Comparison of ENCODE assay signal across 11 cellular contexts in the genomic region with DNA sequence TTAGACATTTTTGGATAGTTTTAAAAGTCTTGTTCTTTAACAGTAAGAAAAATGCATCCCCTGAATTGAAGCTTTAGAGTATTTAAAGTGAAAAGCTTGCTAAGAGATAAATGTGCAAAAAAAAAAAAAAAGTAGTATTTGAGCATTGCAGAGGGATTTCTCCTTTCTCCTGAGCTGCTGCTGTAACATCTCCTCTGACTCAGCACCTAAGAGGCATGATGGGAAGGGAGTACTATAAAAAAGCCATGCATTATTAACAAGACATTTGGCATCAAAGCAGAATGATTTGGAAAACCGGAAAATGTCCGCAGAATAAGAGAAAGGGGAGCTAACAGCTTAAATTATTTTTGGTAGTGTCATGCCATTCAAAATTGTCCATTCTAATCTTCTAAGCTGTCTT. TPM values are rescaled to one million over a fixed set of nuclear protein-coding genes. Genes with fewer than 3 reads are reported as not detected.
DNase-seq lines count a peak whose midpoint lies in the region; ATAC-seq and TF ChIP-seq lines count a peak whose summit lies in the region.
"Had no signal": no experiment of that assay in that cellular context is flagged by ENCODE, and none has a peak within 500 bp of the region (broad histone marks: within the 10 kb centered on the region; RNA-seq: fewer than 3 reads in every experiment).

No MANE protein-coding gene starts in this region.

- intact Hi-C loops in heart right ventricle (cut with DNase I): loop anchor here in 1 of 10 donors (10.0 kb wide), 1 partner anchor 51 kb away; no protein-coding TSS in a partner anchor
- intact Hi-C loops in cardiac septum (cut with DNase I): no loop called here
- intact Hi-C loops in right cardiac atrium (cut with DNase I): no loop called here

- H3K27ac ChIP-seq in heart right ventricle (peak overlapping the region in 6 of 10 donors; percentile 12 to 76 (median 16)), angular gyrus (ENCODE audit: low read depth, low read length) (peak overlapping the region; percentile 74), right cardiac atrium (ENCODE audit: low read length) (no peak overlapping the region)

- DNase-seq in heart right ventricle: no peak
- DNase-seq in cardiac septum (ENCODE audit: low spot score): no peak
- no peak for DNase-seq in right cardiac atrium
- no peak for DNase-seq in COLO668 (lab: John Stamatoyannopoulos, UW; ENCODE audit: unreplicated experiment)
- DNase-seq in stimulated activated CD8-positive, alpha-beta memory T cell treated with anti-CD3 and anti-CD28 coated beads, Interleukin-4, amount 100 ng/mL, for 48 hours: no peak
- no peak for DNase-seq in NCI-H82 treated with DMSO at 0.1 percent for 48 hours (lab: John Stamatoyannopoulos, UW; ENCODE audit: unreplicated experiment)
- DNase-seq: activated naive CD4-positive, alpha-beta T cell treated with Interleukin-2 at 50 U/mL for 16 hours; CD8-positive, alpha-beta T cell; NCI-H146 had no signal

- H3K36me3 ChIP-seq in heart right ventricle: peaks cover 0 to 8% (median 0%) of the 10 kb centered on the region in 9 donors

- H3K27me3 ChIP-seq in heart right ventricle: no peaks in the 10 kb centered on the region
- H3K27me3 ChIP-seq in right cardiac atrium (ENCODE audit: control insufficient read depth, insufficient read depth): no peaks in the 10 kb centered on the region

- ATAC-seq in heart right ventricle (peak in 4 of 8 donors; percentile 42 to 62 (median 50)), right cardiac atrium (peak; percentile 30 to 51), HG02981 (IDR thresholded peaks at IDR 0.05; ENCODE audit: unreplicated experiment) (no peak)
- ATAC-seq: CD8-positive, alpha-beta T cell had no signal

- no peaks in the 10 kb centered on the region for H3K9me3 ChIP-seq in heart right ventricle
- no peaks in the 10 kb centered on the region for H3K9me3 ChIP-seq in right cardiac atrium (ENCODE audit: control insufficient read depth, low read length)

- WGBS in heart right ventricle, 2 donors: 15 to 49% methylated on average over 2 of the region's 2 CpGs
- WGBS in right cardiac atrium: 10% methylated on average over 2 of the region's 2 CpGs

- peaks cover 14 to 92% (median 41%) of the 10 kb centered on the region in 9 donors for H3K4me1 ChIP-seq in heart right ventricle
- peaks cover 10% of the 10 kb centered on the region for H3K4me1 ChIP-seq in right cardiac atrium (ENCODE audit: control insufficient read depth, insufficient read depth, low read length)

- no peak for TF ChIP-seq CTCF in heart right ventricle (IDR thresholded peaks at IDR 0.05)

- H3K4me3 ChIP-seq in heart right ventricle: no peak overlapping the region
- H3K4me3 ChIP-seq in right cardiac atrium (ENCODE audit: low read length): no peak overlapping the region

RNA-seq across cellular contexts. Expression of a gene that starts 27.9 kb away (rescaled TPM):
- total RNA-seq in heart right ventricle (10 to 100 TPM; 24.4 to 61.6 (median 34.3) TPM), cardiac septum (28.0 TPM), right cardiac atrium (10 to 100 TPM; 22.6 to 33.6 (median 23.7) TPM)
- polyA plus RNA-seq in heart right ventricle (10 to 100 TPM in 1 of 2 donors, 1 to 10 TPM in 1; 7.4 to 12.5 TPM), right cardiac atrium (13.8 TPM)
